ENCODE assay signal across 10 cellular contexts in genomic region chr11:65718531-65718930, GRCh38. TPM values are rescaled to one million over a fixed set of nuclear protein-coding genes. Genes with fewer than 3 reads are reported as not detected.
DNase-seq lines count a peak whose midpoint lies in the region; ATAC-seq and TF ChIP-seq lines count a peak whose summit lies in the region.
"Had no signal": no experiment of that assay in that cellular context is flagged by ENCODE, and none has a peak within 500 bp of the region (broad histone marks: within the 10 kb centered on the region; RNA-seq: fewer than 3 reads in every experiment).

No MANE protein-coding gene starts in this region.

- no peaks in the 10 kb centered on the region for H3K9me2 ChIP-seq in SU-DHL-6 (replicated peaks; ENCODE audit: insufficient read depth, low read length)

- H3K9me3 ChIP-seq in SU-DHL-6 (ENCODE audit: insufficient read depth, low read length), result no peaks in the 10 kb centered on the region

- peak overlapping the region; percentile 93 to 99 for H3K4me3 Mint-ChIP-seq in activated T-cell treated with anti-CD3 and anti-CD28 coated beads, Interleukin-2, amount 50 U/mL, for 72 hours
- H3K4me3 Mint-ChIP-seq in endothelial cell (ENCODE audit: unreplicated experiment), result peak overlapping the region; percentile 59
- peak overlapping the region; percentile 99 for H3K4me3 Mint-ChIP-seq in stimulated activated memory B cell treated with anti-CD40 and anti-IgM and Interleukin-4, amounts not matched to agents 10 μg/mL and 1 μg/mL and 100 μg/mL, for 72 hours

- H3K4me2 ChIP-seq in SU-DHL-6 (ENCODE audit: low read depth, low read length, poor library complexity, severe bottlenecking), result peak overlapping the region; percentile 84

- no peak overlapping the region for H3K27ac ChIP-seq in SU-DHL-6 (ENCODE audit: low read depth, low read length)

- H3F3A ChIP-seq in SU-DHL-6 (ENCODE audit: insufficient read depth), result peaks cover 15% of the 10 kb centered on the region

- no peak for DNase-seq in activated T-cell treated with anti-CD3 and anti-CD28 coated beads, Interleukin-2, amount 50 U/mL, for 72 hours
- DNase-seq in activated T-cell treated with anti-CD3 and anti-CD28 coated beads, Interleukin-2, amount 50 U/mL, for 1 hour, result no peak
- no peak for DNase-seq in endothelial cell (ENCODE audit: low spot score)
- DNase-seq in NCI-H526 treated with DMSO at 0.1 percent for 48 hours (lab: John Stamatoyannopoulos, UW), result no peak
- DNase-seq in C1 segment of cervical spinal cord (lab: John Stamatoyannopoulos, UW), result no peak
- DNase-seq: GF-D8; stimulated activated CD4-positive, alpha-beta T cell treated with anti-CD3 and anti-CD28 coated beads, Interleukin-4, amount 100 ng/mL, for 4 hours had no signal

- no peaks in the 10 kb centered on the region for H3K27me3 ChIP-seq in SU-DHL-6 (ENCODE audit: low read length)

- H3K27me3 Mint-ChIP-seq in activated T-cell treated with anti-CD3 and anti-CD28 coated beads, Interleukin-2, amount 50 U/mL, for 72 hours (ENCODE audit: low read depth), result no peaks in the 10 kb centered on the region
- peaks cover 14% of the 10 kb centered on the region for H3K27me3 Mint-ChIP-seq in endothelial cell (ENCODE audit: unreplicated experiment)
- H3K27me3 Mint-ChIP-seq in stimulated activated memory B cell treated with anti-CD40 and anti-IgM and Interleukin-4, amounts not matched to agents 10 μg/mL and 1 μg/mL and 100 μg/mL, for 72 hours, result no peaks in the 10 kb centered on the region

- no peaks in the 10 kb centered on the region; the same call in 1 of the 2 replicates for H4K20me1 ChIP-seq in SU-DHL-6 (ENCODE audit: low read depth, low read length)

- peak overlapping the region; percentile 27 for H3K27ac Mint-ChIP-seq in activated T-cell treated with anti-CD3 and anti-CD28 coated beads, Interleukin-2, amount 50 U/mL, for 72 hours
- H3K27ac Mint-ChIP-seq in endothelial cell (ENCODE audit: unreplicated experiment), result no peak overlapping the region
- peak overlapping the region; percentile 86 for H3K27ac Mint-ChIP-seq in stimulated activated memory B cell treated with anti-CD40 and anti-IgM and Interleukin-4, amounts not matched to agents 10 μg/mL and 1 μg/mL and 100 μg/mL, for 72 hours

- no peak overlapping the region for H2AFZ ChIP-seq in SU-DHL-6 (ENCODE audit: low read depth, low read length, severe bottlenecking)

- H3K36me3 ChIP-seq in SU-DHL-6 (ENCODE audit: low read length), result peaks cover 6% of the 10 kb centered on the region; the same call in 1 of the 2 replicates

- H3K4me3 ChIP-seq in SU-DHL-6 (ENCODE audit: insufficient read depth, low read length, poor library complexity, severe bottlenecking), result no peak overlapping the region

- peak overlapping the region; percentile 77; the same call in 1 of the 2 replicates for H3K9ac ChIP-seq in SU-DHL-6 (ENCODE audit: low read length)

- H3K4me1 Mint-ChIP-seq in activated T-cell treated with anti-CD3 and anti-CD28 coated beads, Interleukin-2, amount 50 U/mL, for 72 hours (ENCODE audit: low read depth), result peaks cover 49% of the 10 kb centered on the region
- peaks cover 2% of the 10 kb centered on the region for H3K4me1 Mint-ChIP-seq in endothelial cell (ENCODE audit: unreplicated experiment)
- peaks cover 53% of the 10 kb centered on the region for H3K4me1 Mint-ChIP-seq in stimulated activated memory B cell treated with anti-CD40 and anti-IgM and Interleukin-4, amounts not matched to agents 10 μg/mL and 1 μg/mL and 100 μg/mL, for 72 hours

- peaks cover 11 to 31% of the 10 kb centered on the region in 2 donors for H3K36me3 Mint-ChIP-seq in activated T-cell treated with anti-CD3 and anti-CD28 coated beads, Interleukin-2, amount 50 U/mL, for 72 hours (ENCODE audit: insufficient read depth in 2 of 2)
- H3K36me3 Mint-ChIP-seq in endothelial cell (ENCODE audit: low read depth, unreplicated experiment), result peaks cover 34% of the 10 kb centered on the region
- H3K36me3 Mint-ChIP-seq in stimulated activated memory B cell treated with anti-CD40 and anti-IgM and Interleukin-4, amounts not matched to agents 10 μg/mL and 1 μg/mL and 100 μg/mL, for 72 hours, result peaks cover 50% of the 10 kb centered on the region

- TF ChIP-seq CTCF in SU-DHL-6 (IDR thresholded peaks at IDR 0.05; ENCODE audit: insufficient read depth, low read length, poor library complexity, severe bottlenecking), result no peak
- TF ChIP-seq CTCF in endothelial cell (IDR thresholded peaks at IDR 0.05; ENCODE audit: unreplicated experiment), result no peak

- no peak for ATAC-seq in activated T-cell treated with anti-CD3 and anti-CD28 coated beads, Interleukin-2, amount 50 U/mL, for 72 hours (replicated peaks in 1 of 2)
- ATAC-seq in stimulated activated memory B cell treated with anti-CD40 and anti-IgM and Interleukin-4, amounts not matched to agents 10 μg/mL and 1 μg/mL and 100 μg/mL, for 72 hours, result no peak
- no peak for ATAC-seq in GM18870 (IDR thresholded peaks at IDR 0.05; ENCODE audit: unreplicated experiment)

- H3K9me3 Mint-ChIP-seq in activated T-cell treated with anti-CD3 and anti-CD28 coated beads, Interleukin-2, amount 50 U/mL, for 72 hours, result no peaks in the 10 kb centered on the region
- H3K9me3 Mint-ChIP-seq in endothelial cell (ENCODE audit: unreplicated experiment), result no peaks in the 10 kb centered on the region
- H3K9me3 Mint-ChIP-seq in stimulated activated memory B cell treated with anti-CD40 and anti-IgM and Interleukin-4, amounts not matched to agents 10 μg/mL and 1 μg/mL and 100 μg/mL, for 72 hours, result no peaks in the 10 kb centered on the region

- H3K79me2 ChIP-seq in SU-DHL-6 (ENCODE audit: insufficient read depth, low read length), result peaks cover 26% of the 10 kb centered on the region

RNA-seq across cellular contexts. Expression of gene RNASEH2C, which starts 2.1 kb away (rescaled TPM):
- total RNA-seq in activated T-cell treated with anti-CD3 and anti-CD28 coated beads, Interleukin-2, amount 50 U/mL, for 72 hours, result 10 to 100 TPM; 35.4 to 37.1 TPM
- 38.6 TPM for total RNA-seq in endothelial cell (ENCODE audit: unreplicated experiment)

RNA-seq across cellular contexts. Expression of gene KAT5, which starts 6.5 kb away (rescaled TPM):
- total RNA-seq in activated T-cell treated with anti-CD3 and anti-CD28 coated beads, Interleukin-2, amount 50 U/mL, for 72 hours, result 100 to 1,000 TPM in 1 of 2 donors, 10 to 100 TPM in 1; 86.4 to 105 TPM
- total RNA-seq in endothelial cell (ENCODE audit: unreplicated experiment), result 28.2 TPM

RNA-seq across cellular contexts. Expression of gene RELA, which starts 55.8 kb away (rescaled TPM):
- total RNA-seq in activated T-cell treated with anti-CD3 and anti-CD28 coated beads, Interleukin-2, amount 50 U/mL, for 72 hours, result 100 to 1,000 TPM; 116 to 121 TPM
- total RNA-seq in endothelial cell (ENCODE audit: unreplicated experiment), result 62.6 TPM
